In genomic region chr4:145656156-145656555, GRCh38 we compare ENCODE assay signal across 4 cellular contexts. TPM values are rescaled to one million over a fixed set of nuclear protein-coding genes. Genes with fewer than 3 reads are reported as not detected.
"Had no signal": no experiment of that assay in that cellular context is flagged by ENCODE, and none has a peak within 500 bp of the region (broad histone marks: within the 10 kb centered on the region; RNA-seq: fewer than 3 reads in every experiment).

No MANE protein-coding gene starts in this region.

- DNase-seq: GDM1, GF-D8 had no signal

- ATAC-seq: GM12878 had no signal

RNA-seq across cellular contexts. Expression of gene C4orf51, which starts 23.8 kb away (rescaled TPM):
- total RNA-seq: G401, GM12878 had no signal
